29 cellular contexts compared by ENCODE assay signal in the genomic region with DNA sequence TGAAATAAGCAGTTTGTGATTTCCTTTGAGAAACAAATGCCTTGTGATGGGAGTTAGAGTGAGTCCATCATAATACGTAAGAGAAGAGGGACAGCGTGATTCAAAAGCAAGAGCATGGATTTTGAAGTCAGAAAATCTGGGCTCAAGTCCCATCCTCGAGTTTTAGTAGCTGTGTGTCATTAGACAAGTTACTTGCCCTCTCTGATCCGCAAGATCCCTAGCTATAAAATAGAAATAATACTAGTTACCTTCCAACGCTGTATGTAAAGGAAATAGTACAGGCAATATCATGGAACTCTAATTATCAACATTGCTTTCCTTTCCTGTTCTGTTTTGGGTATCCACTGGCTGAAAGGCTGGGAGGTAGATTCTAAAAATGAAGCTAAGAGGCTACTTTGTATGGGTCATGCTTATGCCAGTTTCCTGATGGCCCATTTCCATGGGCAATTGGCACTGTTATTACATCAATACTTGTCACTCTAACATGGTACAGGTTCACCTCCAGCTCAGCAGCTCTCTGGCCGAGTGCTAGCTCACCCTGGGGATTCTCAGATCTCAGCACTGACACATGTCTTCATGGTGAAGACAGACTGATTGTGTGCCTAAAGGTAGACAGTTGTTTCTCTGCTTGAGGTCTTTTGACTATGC.
"Had no signal": no experiment of that assay in that cellular context is flagged by ENCODE, and none has a peak within 500 bp of the region (broad histone marks: within the 10 kb centered on the region; RNA-seq: fewer than 3 reads in every experiment).

No MANE protein-coding gene starts in this region.

- H3K4me3 ChIP-seq: coronary artery, dorsolateral prefrontal cortex, esophagus muscularis mucosa, gastroesophageal sphincter, heart right ventricle had no signal

- FAIRE-seq: bronchial epithelial cell had no signal

- H3K36me3 Mint-ChIP-seq: activated naive CD8-positive, alpha-beta T cell; brain had no signal

- H3K27me3 Mint-ChIP-seq: activated CD4-positive, alpha-beta T cell treated with anti-CD3 and anti-CD28 coated beads for 36 hours; activated CD8-positive, alpha-beta T cell treated with anti-CD3 and anti-CD28 coated beads for 36 hours; activated naive CD8-positive, alpha-beta T cell; activated T-helper 17 cell treated with anti-CD3 and anti-CD28 coated beads, Interleukin-2, amount 50 U/mL, for 72 hours; central memory CD8-positive, alpha-beta T cell; effector memory CD8-positive, alpha-beta T cell had no signal

- H3K4me1 Mint-ChIP-seq: activated CD4-positive, alpha-beta T cell treated with anti-CD3 and anti-CD28 coated beads for 36 hours; activated T-helper 17 cell treated with anti-CD3 and anti-CD28 coated beads, Interleukin-2, amount 50 U/mL, for 72 hours; central memory CD8-positive, alpha-beta T cell had no signal

- H3K9me3 ChIP-seq: esophagus muscularis mucosa, gastroesophageal sphincter, heart right ventricle had no signal

- DNase-seq: activated CD4-positive, alpha-beta T cell treated with anti-CD3 and anti-CD28 coated beads for 36 hours; activated CD4-positive, alpha-beta T cell treated with anti-CD3 and anti-CD28 coated beads, Interleukin-2, amount 50 U/mL, for 1 hour; activated CD4-positive, alpha-beta T cell treated with anti-CD3 and anti-CD28 coated beads, Interleukin-2, amount 50 U/mL, for 48 hours; activated CD4-positive, CD25-positive, alpha-beta regulatory T cell; activated CD4-positive, CD25-positive, alpha-beta regulatory T cell treated with anti-CD3 and anti-CD28 coated beads, Interleukin-2, amount 50 U/mL, for 72 hours; activated CD8-positive, alpha-beta memory T cell treated with anti-CD3 and anti-CD28 coated beads for 24 hours; activated CD8-positive, alpha-beta T cell treated with anti-CD3 and anti-CD28 coated beads for 36 hours; activated effector memory CD4-positive, alpha-beta T cell treated with Interleukin-2 at 50 U/mL for 16 hours; activated gamma-delta T cell treated with Interleukin-2 at 50 U/mL for 16 hours; activated naive CD4-positive, alpha-beta T cell treated with anti-CD3 and anti-CD28 coated beads, Interleukin-2, amount 50 U/mL, for 16 hours; activated naive CD4-positive, alpha-beta T cell treated with Interleukin-2 at 50 U/mL for 16 hours; activated T-cell treated with anti-CD3 and anti-CD28 coated beads, Interleukin-2, amount 50 U/mL, for 4 hours; amygdala; aorta; dorsolateral prefrontal cortex; effector memory CD8-positive, alpha-beta T cell; erythroblast; foreskin keratinocyte; heart right ventricle; T-helper 2 cell had no signal

- H3K4me3 Mint-ChIP-seq: activated CD4-positive, alpha-beta T cell treated with anti-CD3 and anti-CD28 coated beads for 36 hours; activated CD8-positive, alpha-beta T cell treated with anti-CD3 and anti-CD28 coated beads for 36 hours; activated naive CD8-positive, alpha-beta T cell; activated T-cell treated with anti-CD3 and anti-CD28 coated beads, Interleukin-2, amount 50 U/mL, for 4 hours; activated T-helper 17 cell treated with anti-CD3 and anti-CD28 coated beads, Interleukin-2, amount 50 U/mL, for 72 hours; brain; central memory CD8-positive, alpha-beta T cell; dendritic cell treated with granulocyte-macrophage colony-stimulating factor and Interleukin-4, amounts not matched to agents 40 ng/mL and 50 ng/mL, for 4 days; effector memory CD8-positive, alpha-beta T cell had no signal

- H3K27ac ChIP-seq: dorsolateral prefrontal cortex, esophagus muscularis mucosa, foreskin keratinocyte, gastroesophageal sphincter had no signal

- H3K9me3 Mint-ChIP-seq: dendritic cell treated with granulocyte-macrophage colony-stimulating factor and Interleukin-4, amounts not matched to agents 40 ng/mL and 50 ng/mL, for 4 days had no signal

- H3K27ac Mint-ChIP-seq: activated CD4-positive, alpha-beta T cell treated with anti-CD3 and anti-CD28 coated beads for 36 hours; activated CD8-positive, alpha-beta T cell treated with anti-CD3 and anti-CD28 coated beads for 36 hours; activated naive CD8-positive, alpha-beta T cell; activated T-helper 17 cell treated with anti-CD3 and anti-CD28 coated beads, Interleukin-2, amount 50 U/mL, for 72 hours; dendritic cell treated with granulocyte-macrophage colony-stimulating factor and Interleukin-4, amounts not matched to agents 40 ng/mL and 50 ng/mL, for 4 days; effector memory CD8-positive, alpha-beta T cell had no signal

- ATAC-seq: activated CD4-positive, alpha-beta T cell treated with anti-CD3 and anti-CD28 coated beads for 36 hours; activated CD8-positive, alpha-beta T cell treated with anti-CD3 and anti-CD28 coated beads for 36 hours; activated T-cell treated with anti-CD3 and anti-CD28 coated beads, Interleukin-2, amount 50 U/mL, for 4 hours; activated T-helper 17 cell treated with anti-CD3 and anti-CD28 coated beads, Interleukin-2, amount 50 U/mL, for 72 hours; effector memory CD8-positive, alpha-beta T cell; foreskin keratinocyte; gastroesophageal sphincter; heart right ventricle had no signal

- H3K36me3 ChIP-seq: esophagus muscularis mucosa, gastroesophageal sphincter, heart right ventricle had no signal

- H3K27me3 ChIP-seq: dorsolateral prefrontal cortex, esophagus muscularis mucosa, foreskin keratinocyte, gastroesophageal sphincter, heart right ventricle had no signal
